ENCODE assay signal across 9 cellular contexts in genomic region chr19:50460161-50460765, GRCh38. TPM values are rescaled to one million over a fixed set of nuclear protein-coding genes. Genes with fewer than 3 reads are reported as not detected.
A peak's percentile ranks its signal among the peaks of the same experiment; 100 is the strongest.
DNase-seq lines count a peak whose midpoint lies in the region; TF ChIP-seq lines count a peak whose summit lies in the region.
"Had no signal": no experiment of that assay in that cellular context is flagged by ENCODE, and none has a peak within 500 bp of the region (broad histone marks: within the 10 kb centered on the region; RNA-seq: fewer than 3 reads in every experiment).

No MANE protein-coding gene starts in this region.

- DNase-seq in GM13977 (ENCODE audit: low spot score) (peak; percentile 94), HCEC 1CT (peak; percentile 22), OCI-LY7 (ENCODE audit: low spot score) (peak; percentile 85), left kidney (ENCODE audit: low read depth, low spot score) (peak; percentile 79), NCI-H510A (lab: John Stamatoyannopoulos, UW) (no peak), vagina (ENCODE audit: extremely low spot score in 2 of 2) (no peak), testis (no peak)
- DNase-seq in central memory CD4-positive, alpha-beta T cell, result no peak

- H3K27ac ChIP-seq in OCI-LY7 (ENCODE audit: low read depth, low read length, poor library complexity, severe bottlenecking), result peak overlapping the region; percentile 81
- no peak overlapping the region for H3K27ac ChIP-seq in vagina
- no peak overlapping the region for H3K27ac ChIP-seq in testis

- CTCF ChIA-PET in OCI-LY7 (lab: Charles Lee; ENCODE audit: unreplicated experiment), result interaction anchor here (0.6 to 1.2 kb wide), 4 partner anchors 10 to 132 kb away, joined by 3 to 5 read pairs (median 4); no protein-coding TSS in a partner anchor

- in situ Hi-C loops in GM13977 (cut with MboI; ENCODE audit: low pct_unique_long_range_greater_than_20kb, low sequenced_read_pairs, unreplicated experiment), result loop anchor here (5.0 kb wide), 1 partner anchor 103 kb away; no protein-coding TSS in a partner anchor

- H3K79me2 ChIP-seq in OCI-LY7 (ENCODE audit: insufficient read depth, low read depth, low read length), result no peaks in the 10 kb centered on the region

- TF ChIP-seq CTCF in GM13977 (IDR thresholded peaks at IDR 0.05; ENCODE audit: extremely low read depth, insufficient read depth, missing control alignments) (peak; percentile 34), OCI-LY7 (conservative IDR thresholded peaks at IDR 0.05; ENCODE audit: low read length) (peak; percentile 73), vagina (IDR thresholded peaks at IDR 0.05) (no peak), testis (IDR thresholded peaks at IDR 0.05) (no peak)

- no TSS peak for BruUV-seq in OCI-LY7 (replicated peaks; lab: Mats Ljungman, UMichigan)

- peak overlapping the region; percentile 26 for H3K4me3 ChIP-seq in OCI-LY7 (ENCODE audit: low read depth, low read length, poor library complexity, severe bottlenecking)
- H3K4me3 ChIP-seq in vagina, result no peak overlapping the region
- H3K4me3 ChIP-seq in testis, result no peak overlapping the region
- H3K4me3 ChIP-seq: lung had no signal

- peak overlapping the region; percentile 56 for H3K4me2 ChIP-seq in OCI-LY7 (ENCODE audit: low read length)

- no peak for TF ChIP-seq POLR2A in vagina (IDR thresholded peaks at IDR 0.05)
- no peak for TF ChIP-seq POLR2A in testis (IDR thresholded peaks at IDR 0.05)

- H3K4me1 ChIP-seq in OCI-LY7 (ENCODE audit: insufficient read depth, low read length, poor library complexity, severe bottlenecking) (peaks cover 25% of the 10 kb centered on the region), vagina (no peaks in the 10 kb centered on the region), testis (no peaks in the 10 kb centered on the region)

- 37 to 54% methylated on average over 13 of the region's 13 CpGs for WGBS in testis, 2 donors

- peak overlapping the region; percentile 47 for H2AFZ ChIP-seq in OCI-LY7 (ENCODE audit: low read length)

- no peaks in the 10 kb centered on the region for H3K27me3 ChIP-seq in vagina
- H3K27me3 ChIP-seq in testis, result no peaks in the 10 kb centered on the region

- POLR2A ChIA-PET in OCI-LY7 (lab: Charles Lee), result no interaction called here

- intact Hi-C loops in OCI-LY7 (cut with micrococcal nuclease; ENCODE audit: unreplicated experiment) (no loop called here), vagina (cut with DNase I) (no loop called here), testis (cut with DNase I; ENCODE audit: low total_unique reads) (loop anchor here (5.0 kb wide), 1 partner anchor 93 kb away; the partner anchor contains the start of gene NAPSA)

- H3K36me3 ChIP-seq in OCI-LY7 (ENCODE audit: insufficient read depth, low read length) (no peaks in the 10 kb centered on the region), vagina (no peaks in the 10 kb centered on the region), testis (ENCODE audit: low read depth, missing control alignments) (no peaks in the 10 kb centered on the region)

- no peaks in the 10 kb centered on the region for H4K20me1 ChIP-seq in OCI-LY7 (ENCODE audit: insufficient read depth, low read length)

- H3K9me2 ChIP-seq in OCI-LY7 (ENCODE audit: insufficient read depth, low read length), result no peaks in the 10 kb centered on the region

- H3K9me3 ChIP-seq in OCI-LY7 (ENCODE audit: low read length) (no peaks in the 10 kb centered on the region), vagina (no peaks in the 10 kb centered on the region), testis (no peaks in the 10 kb centered on the region)

RNA-seq across cellular contexts. Expression of gene EMC10, which starts 16.0 kb away (rescaled TPM):
- total RNA-seq in OCI-LY7 (2014; rRNA removed; shearing (Covaris generic)), result 44.4 and 45.2 TPM in 2 replicates
- total RNA-seq in OCI-LY7 (2022) (37.5 and 39.1 TPM in 2 replicates), vagina (33.1 TPM), testis (100 to 1,000 TPM; 203 to 311 TPM)
- polyA plus RNA-seq in testis (ENCODE audit: insufficient read depth, low read depth, low replicate concordance), result 162 TPM

RNA-seq across cellular contexts. Expression of gene GARIN5A, which starts 16.4 kb away (rescaled TPM):
- 0.63 and 0.85 TPM in 2 replicates for total RNA-seq in OCI-LY7 (2014; rRNA removed; shearing (Covaris generic))
- total RNA-seq in OCI-LY7 (2022), result 0.59 and 1.00 TPM in 2 replicates
- not detected for total RNA-seq in vagina
- 100 to 1,000 TPM in 1 of 2 donors, 10 to 100 TPM in 1; 60.0 to 120 TPM for total RNA-seq in testis
- polyA plus RNA-seq in testis (ENCODE audit: insufficient read depth, low read depth, low replicate concordance), result 126 TPM

RNA-seq across cellular contexts. Expression of gene MYBPC2, which starts 27.6 kb away (rescaled TPM):
- total RNA-seq in OCI-LY7 (2014; rRNA removed; shearing (Covaris generic)), result 10.6 and 15.4 TPM in 2 replicates
- total RNA-seq in OCI-LY7 (2022), result 22.2 and 28.2 TPM in 2 replicates
- not detected for total RNA-seq in vagina
- total RNA-seq in testis, result under 1 TPM; 0.31 to 0.63 TPM
- 3.2 TPM for polyA plus RNA-seq in testis (ENCODE audit: insufficient read depth, low read depth, low replicate concordance)

RNA-seq across cellular contexts. Expression of gene SPIB, which starts 41.5 kb away (rescaled TPM):
- 122 and 145 TPM in 2 replicates for total RNA-seq in OCI-LY7 (2014; rRNA removed; shearing (Covaris generic))
- total RNA-seq in OCI-LY7 (2022) (99.4 and 101 TPM in 2 replicates), vagina (not detected), testis (1 to 10 TPM in 1 of 2 donors, under 1 TPM in 1; 0.24 to 1.1 TPM)
- polyA plus RNA-seq in testis (ENCODE audit: insufficient read depth, low read depth, low replicate concordance), result 1.6 TPM

RNA-seq across cellular contexts. Expression of gene JOSD2, which starts 50.7 kb away (rescaled TPM):
- 10.6 and 13.0 TPM in 2 replicates for total RNA-seq in OCI-LY7 (2014; rRNA removed; shearing (Covaris generic))
- total RNA-seq in OCI-LY7 (2022), result 15.9 and 17.8 TPM in 2 replicates
- total RNA-seq in vagina, result 60.9 TPM
- 10 to 100 TPM; 26.1 to 37.7 TPM for total RNA-seq in testis
- polyA plus RNA-seq in testis (ENCODE audit: insufficient read depth, low read depth, low replicate concordance), result 21.6 TPM

Comparison
In these comparisons a context has a peak if more than half of its experiments do, and no peak if none do; other contexts are left out.
1. DNase-seq: peak in GM13977 (single experiment), HCEC 1CT (single experiment), OCI-LY7 (single experiment) and left kidney (single experiment); none in NCI-H510A (single experiment), central memory CD4-positive, alpha-beta T cell (single experiment), vagina (0 of 2) and testis (single experiment).
2. CTCF ChIP-seq: peak in GM13977 (single experiment) and OCI-LY7 (single experiment); none in vagina (0 of 3) and testis (0 of 3).
3. RNA of gene GARIN5A, which starts 16.4 kb away (total RNA-seq): 60.0 to 120 TPM in testis; 0.59 to 1.00 TPM in OCI-LY7 and not detected in vagina (single experiment); every median in the first group is over 10 times any median in the second.
4. RNA of gene MYBPC2, which starts 27.6 kb away (total RNA-seq): 10.6 to 28.2 TPM in OCI-LY7; 0.31 to 0.63 TPM in testis and not detected in vagina (single experiment); every median in the first group is over 4 times any median in the second.